ENCODE assay signal across 8 cellular contexts in the genomic region with DNA sequence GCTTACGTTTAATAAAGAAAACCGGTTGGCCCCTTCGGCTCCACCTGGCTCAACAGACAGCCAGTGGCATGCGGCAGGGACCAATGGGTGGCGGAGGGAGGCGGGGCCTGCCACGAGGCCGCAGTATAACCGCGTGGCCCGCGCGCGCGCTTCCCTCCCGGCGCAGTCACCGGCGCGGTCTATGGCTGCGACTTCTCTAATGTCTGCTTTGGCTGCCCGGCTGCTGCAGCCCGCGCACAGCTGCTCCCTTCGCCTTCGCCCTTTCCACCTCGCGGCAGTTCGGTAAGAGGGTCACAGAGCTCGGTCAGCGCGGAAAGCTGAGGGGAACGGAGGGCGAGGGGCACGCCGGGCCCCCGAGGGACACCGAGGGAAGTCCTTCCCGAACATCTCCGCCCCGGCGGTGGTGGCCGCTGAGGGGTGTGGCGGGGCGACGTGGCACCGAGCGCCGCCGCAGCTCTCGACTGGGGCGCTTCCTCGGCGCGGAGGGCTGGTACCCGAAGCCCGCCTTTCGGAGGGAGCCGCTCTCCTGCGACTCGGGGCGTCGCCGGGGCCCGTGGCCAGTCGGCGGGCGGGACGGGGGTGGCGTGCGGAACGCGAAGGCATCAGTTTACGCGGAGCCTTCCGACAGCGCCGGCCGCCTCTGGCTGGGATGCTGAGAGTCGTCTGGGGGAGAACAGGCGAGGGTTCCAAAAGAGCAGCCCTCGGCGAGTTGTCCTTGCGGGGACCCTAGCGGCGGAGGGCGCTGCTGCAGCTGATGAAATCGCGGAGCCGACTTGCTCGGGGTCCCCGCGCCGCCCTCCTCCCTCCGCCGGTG. TPM values are rescaled to one million over a fixed set of nuclear protein-coding genes. Genes with fewer than 3 reads are reported as not detected.
DNase-seq lines count a peak whose midpoint lies in the region; ATAC-seq and TF ChIP-seq lines count a peak whose summit lies in the region.

A gene (plus strand): TSS at position 155 of the 814 bp plus-strand sequence. CDS start 27 bp downstream, at position 182.

- intact Hi-C loops in right lobe of liver (cut with DNase I) = no loop called here

- H3K27ac ChIP-seq in right lobe of liver = peak within 1 kb of the TSS; percentile 14 to 82 (median 54)

- DNase-seq in CD1c-positive myeloid dendritic cell (ENCODE audit: extremely low spot score) (peak; percentile 97), NCI-H748 treated with DMSO at 0.1 percent for 48 hours (lab: John Stamatoyannopoulos, UW) (peak; percentile 81), dermis microvascular lymphatic vessel endothelial cell (ENCODE audit: low read depth in 2 of 2) (peak; percentile 81 to 98), right lobe of liver (peak; percentile 76 to 84 (median 84))
- peak; percentile 88 to 92 for DNase-seq in activated CD4-positive, alpha-beta T cell treated with anti-CD3 and anti-CD28 coated beads, Interleukin-2, amount 50 U/mL, for 24 hours (ENCODE audit: low read depth in 1 of 2, low spot score in 1 of 2)
- DNase-seq in stimulated activated CD4-positive, alpha-beta T cell treated with anti-CD3 and anti-CD28 coated beads, Interleukin-4, amount 100 ng/mL, for 4 hours = peak; percentile 89 to 91

- ATAC-seq in GM19395 (IDR thresholded peaks at IDR 0.05; ENCODE audit: unreplicated experiment) (peak; percentile 87), HG03565 (IDR thresholded peaks at IDR 0.05; ENCODE audit: unreplicated experiment) (peak; percentile 81), right lobe of liver (peak; percentile 95 to 96 (median 96))

- no peaks in the 10 kb centered on the region for H3K9me3 ChIP-seq in right lobe of liver

- no peaks in the 10 kb centered on the region for H3K27me3 ChIP-seq in right lobe of liver

- H3K4me3 ChIP-seq in right lobe of liver = peak within 1 kb of the TSS; percentile 46 to 63 (median 54)

- peak; percentile 34 to 52 (median 46) for TF ChIP-seq CTCF in right lobe of liver (IDR thresholded peaks at IDR 0.05)

- 8% methylated on average over 42 of the region's 96 CpGs for WGBS in right lobe of liver (ENCODE audit: insufficient coverage, low coverage, low lambda C conversion rate, missing lambda C conversion rate)

- H3K36me3 ChIP-seq in right lobe of liver = no peaks in the 10 kb centered on the region

- TF ChIP-seq POLR2A in right lobe of liver (IDR thresholded peaks at IDR 0.05) = peak; percentile 48

- peaks cover 0 to 7% (median 0%) of the 10 kb centered on the region in 4 donors for H3K4me1 ChIP-seq in right lobe of liver

RNA-seq across cellular contexts. Expression of the gene that starts here (rescaled TPM):
- 42.0 and 46.8 TPM in 2 replicates for total RNA-seq in dermis microvascular lymphatic vessel endothelial cell
- total RNA-seq in right lobe of liver = 1 to 10 TPM in 5 of 6 experiments, under 1 TPM in 1; 0.31 to 7.4 (median 2.0) TPM

Comparison
In these comparisons a context has a peak if more than half of its experiments do, and no peak if none do; other contexts are left out.
1. Peak in every context shown above with its lines: DNase-seq, ATAC-seq, H3K4me3 ChIP-seq and H3K27ac ChIP-seq.